ENCODE assay signal across 1 cellular context in the genomic region with DNA sequence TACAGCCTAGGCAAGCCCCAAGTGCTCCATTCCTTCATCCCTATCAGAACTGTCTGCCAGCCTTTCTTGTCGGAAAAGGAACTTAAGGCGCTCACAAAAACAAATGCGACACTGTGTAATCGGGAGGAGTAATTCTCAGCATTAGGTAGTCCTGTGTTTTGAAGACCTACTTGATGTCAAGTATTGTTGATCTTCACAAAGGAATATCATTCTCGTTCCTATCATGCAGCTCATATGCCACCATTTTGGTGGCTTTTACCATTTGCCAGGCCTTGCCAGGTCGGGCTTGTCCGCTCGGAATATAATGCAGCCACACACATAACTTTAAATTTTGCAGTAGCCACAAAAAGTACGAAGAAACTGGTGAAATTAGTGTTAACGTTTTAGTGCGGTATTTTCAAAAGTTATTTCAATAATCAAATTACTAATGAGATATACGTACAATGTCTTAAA.
A peak's percentile ranks its signal among the peaks of the same experiment; 100 is the strongest.
TF ChIP-seq lines count a peak whose summit lies in the region.

No MANE protein-coding gene starts in this region.

TF ChIP-seq in HepG2, 621 proteins besides CTCF, POLR2A, EP300 and RAD21 (continued from another document):
- TF ChIP-seq MAZ (IDR thresholded peaks at IDR 0.05; ENCODE audit: borderline replicate concordance, low read depth, low read length), result no peak
- TF ChIP-seq MAZ (CRISPR knock-in tag; IDR thresholded peaks at IDR 0.05; ENCODE audit: low read depth), result no peak
- TF ChIP-seq KLF9 (CRISPR knock-in tag; IDR thresholded peaks at IDR 0.05; ENCODE audit: low read depth), result no peak
- no peak for TF ChIP-seq MYPOP (CRISPR knock-in tag; IDR thresholded peaks at IDR 0.05)
- no peak for TF ChIP-seq IRF1 (CRISPR knock-in tag; IDR thresholded peaks at IDR 0.05; ENCODE audit: low read depth)
- TF ChIP-seq TMF1 (CRISPR knock-in tag; IDR thresholded peaks at IDR 0.05; ENCODE audit: low read depth), result no peak
- TF ChIP-seq ZNF292 (CRISPR knock-in tag; IDR thresholded peaks at IDR 0.05; ENCODE audit: borderline replicate concordance, low read depth), result no peak
- TF ChIP-seq ZNF850 (CRISPR knock-in tag; conservative IDR thresholded peaks at IDR 0.05), result no peak
- no peak for TF ChIP-seq ZNF558 (CRISPR knock-in tag; IDR thresholded peaks at IDR 0.05; ENCODE audit: borderline replicate concordance)
- TF ChIP-seq PHB2 (IDR thresholded peaks at IDR 0.05; ENCODE audit: partially characterized antibody), result no peak
- no peak for TF ChIP-seq ZNF570 (CRISPR knock-in tag; IDR thresholded peaks at IDR 0.05; ENCODE audit: borderline replicate concordance)
- TF ChIP-seq ELK4 (CRISPR knock-in tag; IDR thresholded peaks at IDR 0.05; ENCODE audit: borderline replicate concordance), result no peak
- TF ChIP-seq ZNF576 (CRISPR knock-in tag; IDR thresholded peaks at IDR 0.05), result no peak
- 0 out of 2 replicates have a peak, but pooled peaks have one; percentile 11 for TF ChIP-seq ZFP37 (CRISPR knock-in tag; IDR thresholded peaks at IDR 0.05; ENCODE audit: borderline replicate concordance)
- 0 out of 2 replicates have a peak, but pooled peaks have one; percentile 9 for TF ChIP-seq BRCA1 (CRISPR knock-in tag; IDR thresholded peaks at IDR 0.05)
- no peak for TF ChIP-seq BCL6 (CRISPR knock-in tag; IDR thresholded peaks at IDR 0.05)
- no peak for TF ChIP-seq JDP2 (CRISPR knock-in tag; IDR thresholded peaks at IDR 0.05; ENCODE audit: borderline replicate concordance)
- no peak for TF ChIP-seq E2F5 (CRISPR knock-in tag; conservative IDR thresholded peaks at IDR 0.05)
- TF ChIP-seq JUN (CRISPR knock-in tag; IDR thresholded peaks at IDR 0.05), result no peak
- no peak for TF ChIP-seq MED8 (CRISPR knock-in tag; IDR thresholded peaks at IDR 0.05; ENCODE audit: insufficient replicate concordance)
- TF ChIP-seq SRSF4 (IDR thresholded peaks at IDR 0.05; ENCODE audit: low read depth, low read length, poor library complexity, severe bottlenecking), result no peak
- no peak for TF ChIP-seq MAFG (CRISPR knock-in tag; IDR thresholded peaks at IDR 0.05)
- TF ChIP-seq ZNF547 (CRISPR knock-in tag; IDR thresholded peaks at IDR 0.05), result no peak
- 0 out of 2 replicates have a peak, but pooled peaks have one; percentile 34 for TF ChIP-seq RNF219 (CRISPR knock-in tag; IDR thresholded peaks at IDR 0.05)
